ENCODE assay signal across 20 cellular contexts in the genomic region with DNA sequence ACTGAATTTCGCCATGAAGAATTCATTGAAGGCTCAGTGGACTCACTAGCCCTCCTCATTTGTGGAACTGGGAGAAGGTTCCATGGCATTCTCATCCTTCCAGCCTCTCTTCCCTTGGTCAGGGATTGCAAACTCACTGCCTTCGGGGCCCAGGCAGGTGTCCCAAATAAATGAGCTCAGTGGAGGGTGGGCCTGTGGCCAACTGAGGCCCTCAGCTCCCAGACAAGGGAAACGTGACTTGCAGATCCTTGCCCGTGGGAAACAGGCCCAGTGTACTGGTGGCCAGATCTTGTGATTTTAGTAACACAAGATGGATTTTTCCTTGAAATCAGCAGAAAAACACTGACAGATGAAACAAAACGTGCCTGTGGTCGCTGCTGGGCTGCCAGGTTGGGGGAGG.
"Had no signal": no experiment of that assay in that cellular context is flagged by ENCODE, and none has a peak within 500 bp of the region (broad histone marks: within the 10 kb centered on the region; RNA-seq: fewer than 3 reads in every experiment).

No MANE protein-coding gene starts in this region.

- H3K9me3 ChIP-seq: gastrocnemius medialis, mucosa of descending colon had no signal

- H3K4me3 ChIP-seq: coronary artery, dorsolateral prefrontal cortex, esophagus muscularis mucosa, gastrocnemius medialis, heart right ventricle, left lung, lower lobe of right lung, mucosa of descending colon had no signal

- DNase-seq: dermis blood vessel endothelial cell; effector CD4-positive, alpha-beta T cell; effector memory CD4-positive, alpha-beta T cell; foreskin fibroblast; foreskin melanocyte; gastrocnemius medialis; glutamatergic neuron; head of caudate nucleus; heart right ventricle; hippocampal formation; left cardiac atrium; left lung; left ventricle myocardium superior; lower lobe of right lung; mesenchymal stem cell; mucosa of descending colon; naive B cell had no signal

- H3K27me3 ChIP-seq: esophagus muscularis mucosa, gastrocnemius medialis, heart right ventricle, left lung had no signal

- ATAC-seq: gastrocnemius medialis, heart right ventricle, left cardiac atrium, left lung, left ventricle myocardium superior, lower lobe of right lung, mucosa of descending colon had no signal

- H3K27ac ChIP-seq: coronary artery, esophagus muscularis mucosa, gastrocnemius medialis, heart right ventricle, left lung, lower lobe of right lung had no signal

- H3K4me1 ChIP-seq: left lung, lower lobe of right lung had no signal

- H3K36me3 ChIP-seq: esophagus muscularis mucosa, gastrocnemius medialis, heart right ventricle, left lung, lower lobe of right lung had no signal
